Comparison of ENCODE assay signal across 14 cellular contexts in the genomic region with DNA sequence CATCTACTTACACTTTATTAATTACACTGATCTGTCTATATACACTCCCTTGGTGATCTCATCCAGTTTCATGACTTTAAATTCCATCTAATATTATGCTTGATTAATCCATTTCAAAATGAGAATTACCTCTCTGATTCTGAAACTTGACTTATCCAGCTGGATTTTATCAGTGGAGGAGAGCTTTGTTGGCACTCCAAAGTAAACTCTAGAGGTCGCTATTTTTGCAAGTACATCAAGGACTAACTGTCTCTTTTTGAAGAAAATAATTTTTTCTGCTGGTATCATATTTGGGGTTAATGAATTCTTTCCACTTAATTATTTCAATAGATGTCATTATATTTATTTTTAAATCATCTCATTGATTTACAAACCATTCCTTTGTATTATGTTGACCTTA.
A peak's percentile ranks its signal among the peaks of the same experiment; 100 is the strongest.
DNase-seq lines count a peak whose midpoint lies in the region; ATAC-seq and TF ChIP-seq lines count a peak whose summit lies in the region.
"Had no signal": no experiment of that assay in that cellular context is flagged by ENCODE, and none has a peak within 500 bp of the region (broad histone marks: within the 10 kb centered on the region; RNA-seq: fewer than 3 reads in every experiment).

No MANE protein-coding gene starts in this region.

- H3K27ac ChIP-seq in neural progenitor cell, result no peak overlapping the region
- H3K27ac ChIP-seq: coronary artery, thoracic aorta had no signal

- H3K9me3 ChIP-seq in neural progenitor cell (ENCODE audit: low read depth), result no peaks in the 10 kb centered on the region
- H3K9me3 ChIP-seq: thoracic aorta had no signal

- H3K36me3 ChIP-seq in neural progenitor cell, result no peaks in the 10 kb centered on the region
- H3K36me3 ChIP-seq: thoracic aorta had no signal

- H3K4me3 Mint-ChIP-seq in chondrocyte (ENCODE audit: unreplicated experiment) (no peak overlapping the region), neural progenitor cell (no peak overlapping the region)
- H3K4me3 Mint-ChIP-seq in stimulated activated naive B cell treated with anti-CD40 and anti-IgM and Interleukin-4, amounts not matched to agents 10 μg/mL and 1 μg/mL and 100 μg/mL, for 72 hours, result no peak overlapping the region
- H3K4me3 Mint-ChIP-seq: activated T-helper 1 cell treated with anti-CD3 and anti-CD28 coated beads, Interleukin-12 subunit alpha, Interleukin-12 subunit beta, Interleukin-2, Interleukin-4 antibody, amounts not matched to agents 30 ng/mL and 10 ng/mL and 1 ng/mL, durations not matched to agents 14 hours and 24 hours and 36 hours; natural killer cell treated with Interleukin-12 subunit alpha and Interleukin-12 subunit beta and Interleukin-15 and Interleukin-18, amount 100 ng/mL, for 72 hours had no signal

- TF ChIP-seq CTCF in chondrocyte (IDR thresholded peaks at IDR 0.05) (peak; percentile 44), neural progenitor cell (IDR thresholded peaks at IDR 0.05) (peak; percentile 79)

- no peak for ATAC-seq in GM18861 (IDR thresholded peaks at IDR 0.05; ENCODE audit: unreplicated experiment)
- no peak for ATAC-seq in stimulated activated naive B cell treated with anti-CD40 and anti-IgM and Interleukin-4, amounts not matched to agents 10 μg/mL and 1 μg/mL and 100 μg/mL, for 72 hours (replicated peaks)
- ATAC-seq: natural killer cell treated with Interleukin-12 subunit alpha and Interleukin-12 subunit beta and Interleukin-15 and Interleukin-18, amount 100 ng/mL, for 72 hours had no signal

- H3K36me3 Mint-ChIP-seq in chondrocyte (ENCODE audit: low read depth) (no peaks in the 10 kb centered on the region), neural progenitor cell (no peaks in the 10 kb centered on the region)
- H3K36me3 Mint-ChIP-seq in stimulated activated naive B cell treated with anti-CD40 and anti-IgM and Interleukin-4, amounts not matched to agents 10 μg/mL and 1 μg/mL and 100 μg/mL, for 72 hours, result no peaks in the 10 kb centered on the region
- H3K36me3 Mint-ChIP-seq: natural killer cell treated with Interleukin-12 subunit alpha and Interleukin-12 subunit beta and Interleukin-15 and Interleukin-18, amount 100 ng/mL, for 72 hours had no signal

- no peaks in the 10 kb centered on the region for H3K27me3 ChIP-seq in neural progenitor cell

- H3K9me3 Mint-ChIP-seq in chondrocyte (ENCODE audit: low read depth), result no peaks in the 10 kb centered on the region
- no peaks in the 10 kb centered on the region for H3K9me3 Mint-ChIP-seq in neural progenitor cell
- no peaks in the 10 kb centered on the region for H3K9me3 Mint-ChIP-seq in stimulated activated naive B cell treated with anti-CD40 and anti-IgM and Interleukin-4, amounts not matched to agents 10 μg/mL and 1 μg/mL and 100 μg/mL, for 72 hours
- H3K9me3 Mint-ChIP-seq: activated T-helper 1 cell treated with anti-CD3 and anti-CD28 coated beads, Interleukin-12 subunit alpha, Interleukin-12 subunit beta, Interleukin-2, Interleukin-4 antibody, amounts not matched to agents 30 ng/mL and 10 ng/mL and 1 ng/mL, durations not matched to agents 14 hours and 24 hours and 36 hours; natural killer cell treated with Interleukin-12 subunit alpha and Interleukin-12 subunit beta and Interleukin-15 and Interleukin-18, amount 100 ng/mL, for 72 hours had no signal

- H3K4me2 ChIP-seq in neural progenitor cell, result no peak overlapping the region

- no peaks in the 10 kb centered on the region for H3K79me2 ChIP-seq in neural progenitor cell (ENCODE audit: low read depth)

- H4K20me1 ChIP-seq in neural progenitor cell (ENCODE audit: low read depth), result no peaks in the 10 kb centered on the region

- no peaks in the 10 kb centered on the region for H3K4me1 ChIP-seq in neural progenitor cell

- no peaks in the 10 kb centered on the region for H3F3A ChIP-seq in neural progenitor cell (ENCODE audit: low read depth)

- H3K4me1 Mint-ChIP-seq in chondrocyte (ENCODE audit: low read depth) (no peaks in the 10 kb centered on the region), neural progenitor cell (no peaks in the 10 kb centered on the region)
- peaks cover 0 to 2% of the 10 kb centered on the region in 2 donors for H3K4me1 Mint-ChIP-seq in stimulated activated naive B cell treated with anti-CD40 and anti-IgM and Interleukin-4, amounts not matched to agents 10 μg/mL and 1 μg/mL and 100 μg/mL, for 72 hours

- H3K27me3 Mint-ChIP-seq in chondrocyte (ENCODE audit: low read depth) (peaks cover 12% of the 10 kb centered on the region), neural progenitor cell (ENCODE audit: insufficient read depth, low read depth) (no peaks in the 10 kb centered on the region)
- no peaks in the 10 kb centered on the region for H3K27me3 Mint-ChIP-seq in stimulated activated naive B cell treated with anti-CD40 and anti-IgM and Interleukin-4, amounts not matched to agents 10 μg/mL and 1 μg/mL and 100 μg/mL, for 72 hours
- H3K27me3 Mint-ChIP-seq: natural killer cell treated with Interleukin-12 subunit alpha and Interleukin-12 subunit beta and Interleukin-15 and Interleukin-18, amount 100 ng/mL, for 72 hours had no signal

- DNase-seq in DMS153 treated with DMSO at 0.1 percent for 48 hours (lab: John Stamatoyannopoulos, UW; ENCODE audit: unreplicated experiment) (peak; percentile 9), DMS153 (lab: John Stamatoyannopoulos, UW) (no peak), NAMALWA (ENCODE audit: low spot score) (peak; percentile 48), chondrocyte (ENCODE audit: low spot score) (no peak), neural progenitor cell (ENCODE audit: low spot score) (peak; percentile 40), NCI-H1048 (lab: John Stamatoyannopoulos, UW) (no peak)
- no peak for DNase-seq in stimulated activated naive B cell treated with anti-CD40 and anti-IgM and Interleukin-4, amounts not matched to agents 10 μg/mL and 1 μg/mL and 100 μg/mL, for 72 hours
- DNase-seq: NCI-H774; stimulated activated CD4-positive, alpha-beta T cell treated with anti-CD3 and anti-CD28 coated beads, Interleukin-4, amount 100 ng/mL, for 4 hours had no signal

- no peak overlapping the region for H2AFZ ChIP-seq in neural progenitor cell (replicated peaks)

- no peak overlapping the region for H3K4me3 ChIP-seq in neural progenitor cell
- H3K4me3 ChIP-seq: coronary artery, thoracic aorta had no signal

- no peak overlapping the region for H3K27ac Mint-ChIP-seq in chondrocyte (ENCODE audit: unreplicated experiment)
- H3K27ac Mint-ChIP-seq in neural progenitor cell, result no peak overlapping the region
- no peak overlapping the region for H3K27ac Mint-ChIP-seq in stimulated activated naive B cell treated with anti-CD40 and anti-IgM and Interleukin-4, amounts not matched to agents 10 μg/mL and 1 μg/mL and 100 μg/mL, for 72 hours
- H3K27ac Mint-ChIP-seq: activated T-helper 1 cell treated with anti-CD3 and anti-CD28 coated beads, Interleukin-12 subunit alpha, Interleukin-12 subunit beta, Interleukin-2, Interleukin-4 antibody, amounts not matched to agents 30 ng/mL and 10 ng/mL and 1 ng/mL, durations not matched to agents 14 hours and 24 hours and 36 hours; natural killer cell treated with Interleukin-12 subunit alpha and Interleukin-12 subunit beta and Interleukin-15 and Interleukin-18, amount 100 ng/mL, for 72 hours had no signal

- H3K9ac ChIP-seq in neural progenitor cell, result no peak overlapping the region

Comparison
In these comparisons a context has a peak if more than half of its experiments do, and no peak if none do; other contexts are left out.
1. DNase-seq: peak in DMS153 treated with DMSO at 0.1 percent for 48 hours (single experiment), NAMALWA (single experiment) and neural progenitor cell (single experiment); none in DMS153 (single experiment), chondrocyte (single experiment), stimulated activated naive B cell treated with anti-CD40 and anti-IgM and Interleukin-4, amounts not matched to agents 10 μg/mL and 1 μg/mL and 100 μg/mL, for 72 hours (single experiment) and NCI-H1048 (single experiment).